In genomic region chr9:84000186-84000585, GRCh38 we compare ENCODE assay signal across 22 cellular contexts.
"Had no signal": no experiment of that assay in that cellular context is flagged by ENCODE, and none has a peak within 500 bp of the region (broad histone marks: within the 10 kb centered on the region; RNA-seq: fewer than 3 reads in every experiment).

No MANE protein-coding gene starts in this region.

- H3K27ac ChIP-seq: brain microvascular endothelial cell, esophagus muscularis mucosa, gastrocnemius medialis, left ventricle myocardium inferior, ovary, psoas muscle, skin epidermis, tibial nerve had no signal

- ATAC-seq: activated CD4-positive, alpha-beta T cell treated with anti-CD3 and anti-CD28 coated beads for 36 hours; gastrocnemius medialis; psoas muscle; right cardiac atrium had no signal

- H3K27me3 ChIP-seq: brain microvascular endothelial cell, esophagus muscularis mucosa, gastrocnemius medialis, ovary, tibial nerve had no signal

- H3K9me3 ChIP-seq: esophagus muscularis mucosa, gastrocnemius medialis, left ventricle myocardium inferior, ovary, psoas muscle, tibial nerve had no signal

- H3K4me1 ChIP-seq: gastrocnemius medialis, psoas muscle, tibial nerve had no signal

- DNase-seq: activated CD4-positive, alpha-beta T cell treated with anti-CD3 and anti-CD28 coated beads for 36 hours; activated CD4-positive, alpha-beta T cell treated with anti-CD3 and anti-CD28 coated beads, Interleukin-2, amount 50 U/mL, for 48 hours; activated naive CD4-positive, alpha-beta T cell treated with Interleukin-2 at 50 U/mL for 16 hours; activated naive CD8-positive, alpha-beta T cell treated with anti-CD3 and anti-CD28 coated beads, Interleukin-2, amount 10 ng/mL, durations not matched to agents 7 days and 5 days; anterior cingulate cortex; brain microvascular endothelial cell; cortex of kidney; effector CD4-positive, alpha-beta T cell; gastrocnemius medialis; head of caudate nucleus; kidney glomerular epithelial cell; left ventricle myocardium inferior; mammary epithelial cell; ovary; psoas muscle; right cardiac atrium; stimulated activated CD4-positive, alpha-beta T cell treated with anti-CD3 and anti-CD28 coated beads, Interleukin-15, amount 100 ng/mL, for 24 hours; stimulated activated CD4-positive, alpha-beta T cell treated with anti-CD3 and anti-CD28 coated beads, Interleukin-2, amount 100 ng/mL, for 48 hours; T1000 had no signal

- H3K4me3 ChIP-seq: esophagus muscularis mucosa, gastrocnemius medialis, left ventricle myocardium inferior, ovary, psoas muscle, skin epidermis, tibial nerve had no signal

- H3K36me3 ChIP-seq: brain microvascular endothelial cell, gastrocnemius medialis, ovary had no signal
